Comparison of ENCODE assay signal across 8 cellular contexts in genomic region chr9:137049544-137050449, GRCh38. TPM values are rescaled to one million over a fixed set of nuclear protein-coding genes. Genes with fewer than 3 reads are reported as not detected.
DNase-seq lines count a peak whose midpoint lies in the region; ATAC-seq and TF ChIP-seq lines count a peak whose summit lies in the region.

No MANE protein-coding gene starts in this region.

- 35 to 64% (median 43%) methylated on average over 13 to 38 of the region's 38 CpGs for WGBS in adrenal gland, 4 donors

- POLR2A ChIA-PET in CD4-positive, alpha-beta T cell (lab: Charles Lee), result no interaction called here
- POLR2A ChIA-PET in PC-9 (lab: Charles Lee; ENCODE audit: unreplicated experiment), result no interaction called here

- H3K27ac ChIP-seq in CD4-positive, alpha-beta T cell (ENCODE audit: low read depth, low read length), result no peak overlapping the region
- no peak overlapping the region for H3K27ac ChIP-seq in PC-9
- no peak overlapping the region for H3K27ac ChIP-seq in adrenal gland

- H3K27me3 Mint-ChIP-seq in CD4-positive, alpha-beta T cell, result peaks cover 53% of the 10 kb centered on the region
- peaks cover 42 to 81% of the 10 kb centered on the region in 2 donors for H3K27me3 Mint-ChIP-seq in stimulated activated naive B cell treated with anti-CD40 and anti-IgM and Interleukin-4, amounts not matched to agents 10 μg/mL and 1 μg/mL and 100 μg/mL, for 72 hours

- H3K36me3 Mint-ChIP-seq in CD4-positive, alpha-beta T cell (ENCODE audit: low read depth), result no peaks in the 10 kb centered on the region
- H3K36me3 Mint-ChIP-seq in stimulated activated naive B cell treated with anti-CD40 and anti-IgM and Interleukin-4, amounts not matched to agents 10 μg/mL and 1 μg/mL and 100 μg/mL, for 72 hours, result peaks cover 0 to 2% of the 10 kb centered on the region in 2 donors

- peak; percentile 24 for TF ChIP-seq CTCF in CD4-positive, alpha-beta T cell (IDR thresholded peaks at IDR 0.05)
- TF ChIP-seq CTCF in PC-9 (conservative IDR thresholded peaks at IDR 0.05) (peak; percentile 65), adrenal gland (IDR thresholded peaks at IDR 0.05) (peak; percentile 19 to 63 (median 37))

- peaks cover 3% of the 10 kb centered on the region for H3K4me1 ChIP-seq in PC-9 (replicated peaks; ENCODE audit: insufficient read depth)
- peaks cover 5 to 29% of the 10 kb centered on the region in 2 donors for H3K4me1 ChIP-seq in adrenal gland (replicated peaks in 1 of 2)

- peak in 7 of 10 experiments; percentile 26 to 62 (median 45) for DNase-seq in CD4-positive, alpha-beta T cell
- DNase-seq in HK-2 (ENCODE audit: unreplicated experiment) (peak; percentile 57), PC-9 (peak in 1 of 2 experiments; percentile 73), adrenal gland (peak in 5 of 7 donors; percentile 60 to 78 (median 70)), kidney tubule cell (ENCODE audit: low spot score) (peak; percentile 60)
- DNase-seq in stimulated activated naive B cell treated with anti-CD40 and anti-IgM and Interleukin-4, amounts not matched to agents 10 μg/mL and 1 μg/mL and 100 μg/mL, for 72 hours, result no peak

- H3K4me1 Mint-ChIP-seq in CD4-positive, alpha-beta T cell (ENCODE audit: low read depth), result no peaks in the 10 kb centered on the region
- peaks cover 8 to 26% of the 10 kb centered on the region in 2 donors for H3K4me1 Mint-ChIP-seq in stimulated activated naive B cell treated with anti-CD40 and anti-IgM and Interleukin-4, amounts not matched to agents 10 μg/mL and 1 μg/mL and 100 μg/mL, for 72 hours

- H3F3A ChIP-seq in PC-9 (ENCODE audit: insufficient read depth, low read depth), result peaks cover 11% of the 10 kb centered on the region; the same call in 1 of the 2 replicates

- no peak overlapping the region for H3K27ac Mint-ChIP-seq in CD4-positive, alpha-beta T cell
- H3K27ac Mint-ChIP-seq in stimulated activated naive B cell treated with anti-CD40 and anti-IgM and Interleukin-4, amounts not matched to agents 10 μg/mL and 1 μg/mL and 100 μg/mL, for 72 hours, result peak overlapping the region; percentile 31

- H3K36me3 ChIP-seq in PC-9 (ENCODE audit: low read depth) (no peaks in the 10 kb centered on the region), adrenal gland (replicated peaks in 1 of 2) (no peaks in the 10 kb centered on the region)

- H3K4me2 ChIP-seq in PC-9, result no peak overlapping the region

- CTCF ChIA-PET in CD4-positive, alpha-beta T cell (lab: Charles Lee), result interaction anchor here (1.1 to 1.2 kb wide), 2 partner anchors 14 to 15 kb away, joined by 3 to 4 read pairs; no protein-coding TSS in a partner anchor
- CTCF ChIA-PET in PC-9 (lab: Charles Lee), result no interaction called here

- no TSS peak for BruUV-seq in PC-9 (replicated peaks; lab: Mats Ljungman, UMichigan)

- peak overlapping the region; percentile 45 for H3K4me3 Mint-ChIP-seq in CD4-positive, alpha-beta T cell
- no peak overlapping the region for H3K4me3 Mint-ChIP-seq in stimulated activated naive B cell treated with anti-CD40 and anti-IgM and Interleukin-4, amounts not matched to agents 10 μg/mL and 1 μg/mL and 100 μg/mL, for 72 hours

- H2AFZ ChIP-seq in PC-9, result no peak overlapping the region

- no peak overlapping the region for H3K4me3 ChIP-seq in PC-9
- H3K4me3 ChIP-seq in adrenal gland, result no peak overlapping the region

- peaks cover 10% of the 10 kb centered on the region for H4K20me1 ChIP-seq in PC-9 (ENCODE audit: insufficient read depth)

- H3K9me2 ChIP-seq in PC-9 (ENCODE audit: insufficient read depth), result no peaks in the 10 kb centered on the region

- peaks cover 75% of the 10 kb centered on the region for H3K27me3 ChIP-seq in CD4-positive, alpha-beta T cell (ENCODE audit: control insufficient read depth, insufficient read depth, low read length)
- H3K27me3 ChIP-seq in PC-9 (ENCODE audit: insufficient read depth, low read depth), result peaks cover 6% of the 10 kb centered on the region
- peaks cover 72% of the 10 kb centered on the region for H3K27me3 ChIP-seq in adrenal gland

- H3K9me3 Mint-ChIP-seq in CD4-positive, alpha-beta T cell, result no peaks in the 10 kb centered on the region
- H3K9me3 Mint-ChIP-seq in stimulated activated naive B cell treated with anti-CD40 and anti-IgM and Interleukin-4, amounts not matched to agents 10 μg/mL and 1 μg/mL and 100 μg/mL, for 72 hours, result no peaks in the 10 kb centered on the region

- ATAC-seq in CD4-positive, alpha-beta T cell (ENCODE audit: poor library complexity), result peak; percentile 40
- peak; percentile 44 to 65 for ATAC-seq in stimulated activated naive B cell treated with anti-CD40 and anti-IgM and Interleukin-4, amounts not matched to agents 10 μg/mL and 1 μg/mL and 100 μg/mL, for 72 hours (replicated peaks)
- ATAC-seq in esophagus mucosa, result no peak
- ATAC-seq in HG02571 (IDR thresholded peaks at IDR 0.05; ENCODE audit: unreplicated experiment), result no peak

- intact Hi-C loops in CD4-positive, alpha-beta T cell (cut with DNase I, micrococcal nuclease), result loop anchor here in 1 of 2 experiments (5.0 kb wide), 1 partner anchor 178 kb away; the partner anchor contains the start of genes CYSRT1 and RNF224
- intact Hi-C loops in PC-9 (cut with micrococcal nuclease; ENCODE audit: unreplicated experiment), result loop anchor here (5.0 kb wide), 1 partner anchor 68 kb away; no protein-coding TSS in a partner anchor
- intact Hi-C loops in adrenal gland (cut with DNase I), result no loop called here

- no peak for TF ChIP-seq POLR2A in adrenal gland (IDR thresholded peaks at IDR 0.05)

- H3K79me2 ChIP-seq in PC-9 (ENCODE audit: low read depth), result peaks cover 5% of the 10 kb centered on the region

- H3K9me3 ChIP-seq in CD4-positive, alpha-beta T cell (ENCODE audit: control insufficient read depth, low read length), result no peaks in the 10 kb centered on the region
- H3K9me3 ChIP-seq in PC-9 (ENCODE audit: insufficient read depth, low read depth) (no peaks in the 10 kb centered on the region), adrenal gland (replicated peaks in 1 of 3) (no peaks in the 10 kb centered on the region)

RNA-seq across cellular contexts. Expression of gene NPDC1, which starts 3.8 kb away (rescaled TPM):
- 10 to 100 TPM; 15.3 to 16.0 TPM for total RNA-seq in CD4-positive, alpha-beta T cell
- total RNA-seq in PC-9 (2021) (89.8 and 137 TPM in 2 replicates), adrenal gland (10 to 100 TPM; 17.8 to 77.1 (median 43.3) TPM), esophagus mucosa (26.6 TPM)
- 100 to 1,000 TPM in 2 of 3 donors, 1 to 10 TPM in 1; 5.1 to 311 (median 194) TPM for polyA plus RNA-seq in adrenal gland

RNA-seq across cellular contexts. Expression of gene ENTPD2, which starts 4.1 kb away (rescaled TPM):
- total RNA-seq in CD4-positive, alpha-beta T cell, result not detected
- total RNA-seq in PC-9 (2021), result 9.0 and 14.1 TPM in 2 replicates
- under 1 TPM in 3 of 8 donors, not detected in 5; 0.28 to 0.53 (median 0.28) TPM for total RNA-seq in adrenal gland
- polyA plus RNA-seq in adrenal gland, result 1 to 10 TPM in 2 of 3 donors, not detected in 1; 1.6 to 1.7 TPM
- total RNA-seq in esophagus mucosa, result 2.9 TPM

RNA-seq across cellular contexts. Expression of gene FUT7, which starts 17.9 kb away (rescaled TPM):
- total RNA-seq in CD4-positive, alpha-beta T cell, result 1 to 10 TPM; 1.7 to 1.8 TPM
- total RNA-seq in PC-9 (2021) (not detected in 2 replicates), adrenal gland (under 1 TPM in 5 of 8 donors, not detected in 3; 0.11 to 0.69 (median 0.21) TPM), esophagus mucosa (0.12 TPM)
- polyA plus RNA-seq in adrenal gland, result under 1 TPM in 2 of 3 donors, not detected in 1; 0.16 to 0.17 TPM

RNA-seq across cellular contexts. Expression of gene SAPCD2, which starts 20.6 kb away (rescaled TPM):
- under 1 TPM; 0.17 to 0.19 TPM for total RNA-seq in CD4-positive, alpha-beta T cell
- 46.9 and 50.3 TPM in 2 replicates for total RNA-seq in PC-9 (2021)
- 1 to 10 TPM in 1 of 8 donors, under 1 TPM in 7; 0.24 to 1.5 (median 0.69) TPM for total RNA-seq in adrenal gland
- polyA plus RNA-seq in adrenal gland, result under 1 TPM; 0.07 to 0.56 (median 0.17) TPM
- 13.8 TPM for total RNA-seq in esophagus mucosa

RNA-seq across cellular contexts. Expression of gene ABCA2, which starts 21.8 kb away (rescaled TPM):
- 10 to 100 TPM; 80.1 to 86.8 TPM for total RNA-seq in CD4-positive, alpha-beta T cell
- 79.2 and 115 TPM in 2 replicates for total RNA-seq in PC-9 (2021)
- 10 to 100 TPM; 25.2 to 54.4 (median 31.5) TPM for total RNA-seq in adrenal gland
- 100 to 1,000 TPM in 1 of 3 donors, 10 to 100 TPM in 2; 13.6 to 150 (median 69.8) TPM for polyA plus RNA-seq in adrenal gland
- 2.0 TPM for total RNA-seq in esophagus mucosa

Comparison
In these comparisons a context has a peak if more than half of its experiments do, and no peak if none do; other contexts are left out.
1. ATAC-seq: peak in CD4-positive, alpha-beta T cell (single experiment) and stimulated activated naive B cell treated with anti-CD40 and anti-IgM and Interleukin-4, amounts not matched to agents 10 μg/mL and 1 μg/mL and 100 μg/mL, for 72 hours (2 of 2); none in esophagus mucosa (single experiment) and HG02571 (single experiment).
2. Peak in every context shown above with its lines, with median percentiles within 50 percentile points of each other: CTCF ChIP-seq.